Comparison of ENCODE assay signal across 22 cellular contexts in the genomic region with DNA sequence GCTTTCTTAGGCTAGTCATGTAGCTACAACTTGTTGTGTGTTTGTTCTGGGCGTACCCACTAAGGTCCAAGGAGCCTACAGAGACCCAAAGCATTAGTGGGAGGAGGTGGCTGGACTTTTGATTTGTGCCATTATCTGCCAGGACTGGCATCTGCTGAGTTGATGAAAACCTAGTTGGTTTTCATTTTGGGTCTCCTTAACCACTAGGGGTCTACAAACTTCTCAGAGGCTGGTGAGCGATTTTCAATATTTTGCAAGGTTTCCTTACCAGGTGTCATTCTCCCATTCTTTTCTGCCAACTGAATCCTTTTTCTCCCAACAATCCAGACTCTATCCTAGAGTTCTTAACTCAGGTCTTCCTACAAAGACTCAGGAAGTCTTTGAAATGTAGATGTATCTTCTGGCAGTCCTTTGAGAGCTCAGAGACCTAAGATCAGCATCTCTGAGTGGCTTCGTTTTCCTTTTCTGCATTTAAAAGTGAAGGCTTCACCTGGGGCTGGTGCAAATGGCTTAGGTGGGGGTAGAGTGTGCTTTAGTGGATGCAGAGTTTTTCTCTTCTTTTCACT.
A peak's percentile ranks its signal among the peaks of the same experiment; 100 is the strongest.
DNase-seq lines count a peak whose midpoint lies in the region; ATAC-seq and TF ChIP-seq lines count a peak whose summit lies in the region.
"Had no signal": no experiment of that assay in that cellular context is flagged by ENCODE, and none has a peak within 500 bp of the region (broad histone marks: within the 10 kb centered on the region; RNA-seq: fewer than 3 reads in every experiment).

No MANE protein-coding gene starts in this region.

- no peak overlapping the region for H3K27ac ChIP-seq in mesendoderm (ENCODE audit: low read depth, low read length)
- H3K27ac ChIP-seq: neutrophil, psoas muscle, skin epidermis, uterus had no signal

- no CpG with 5 or more reads among the region's 3 CpGs for WGBS in mesendoderm (ENCODE audit: extremely low coverage, insufficient coverage, low lambda C conversion rate)

- no peaks in the 10 kb centered on the region for H3K4me1 ChIP-seq in Loucy (ENCODE audit: insufficient read depth, low read length, poor library complexity, severe bottlenecking)
- no peaks in the 10 kb centered on the region for H3K4me1 ChIP-seq in mesendoderm (ENCODE audit: control insufficient read depth, low read depth, low read length)
- H3K4me1 ChIP-seq: psoas muscle, uterus had no signal

- no peak overlapping the region for H3K23ac ChIP-seq in mesendoderm (ENCODE audit: low read length)

- H3K9me3 ChIP-seq in Loucy (ENCODE audit: insufficient read depth, low read depth, low read length) = no peaks in the 10 kb centered on the region
- H3K9me3 ChIP-seq: neutrophil, psoas muscle, uterus had no signal

- H3K27me3 Mint-ChIP-seq in chondrocyte (ENCODE audit: low read depth) = peaks cover 18% of the 10 kb centered on the region

- no peak overlapping the region for H3K4me3 ChIP-seq in Loucy (ENCODE audit: low read length, poor library complexity, severe bottlenecking)
- no peak overlapping the region for H3K4me3 ChIP-seq in mesendoderm (ENCODE audit: low read length)
- H3K4me3 ChIP-seq: psoas muscle, skin epidermis, uterus had no signal

- no peak overlapping the region for H2BK5ac ChIP-seq in mesendoderm (ENCODE audit: low read length)

- H3K36me3 Mint-ChIP-seq in chondrocyte (ENCODE audit: low read depth) = no peaks in the 10 kb centered on the region
- H3K36me3 Mint-ChIP-seq: activated naive CD4-positive, alpha-beta T cell treated with anti-CD3 and anti-CD28 coated beads, Interleukin-2, amount 50 U/mL, for 72 hours; CD8-positive, alpha-beta T cell; IgD-negative memory B cell; stimulated activated effector memory CD8-positive, alpha-beta T cell treated with anti-CD3 and anti-CD28 coated beads, Interleukin-12 subunit alpha, Interleukin-12 subunit beta, amount 100 ng/mL, for 72 hours had no signal

- no peak overlapping the region for H2BK15ac ChIP-seq in mesendoderm (replicated peaks; ENCODE audit: low read depth)

- H3K79me1 ChIP-seq in mesendoderm (ENCODE audit: low read length) = no peaks in the 10 kb centered on the region

- H3K9me3 Mint-ChIP-seq in chondrocyte (ENCODE audit: low read depth) = no peaks in the 10 kb centered on the region
- H3K9me3 Mint-ChIP-seq: activated naive CD4-positive, alpha-beta T cell treated with anti-CD3 and anti-CD28 coated beads, Interleukin-2, amount 50 U/mL, for 72 hours; CD8-positive, alpha-beta T cell; IgD-negative memory B cell; stimulated activated effector memory CD8-positive, alpha-beta T cell treated with anti-CD3 and anti-CD28 coated beads, Interleukin-12 subunit alpha, Interleukin-12 subunit beta, amount 100 ng/mL, for 72 hours had no signal

- H4K5ac ChIP-seq in mesendoderm (ENCODE audit: low read length) = no peak overlapping the region

- no peak overlapping the region for H2AK5ac ChIP-seq in mesendoderm (ENCODE audit: low read length)

- H3K18ac ChIP-seq in mesendoderm (ENCODE audit: low read length) = no peak overlapping the region

- no peaks in the 10 kb centered on the region for H3K4me1 Mint-ChIP-seq in chondrocyte (ENCODE audit: low read depth)
- H3K4me1 Mint-ChIP-seq: stimulated activated effector memory CD8-positive, alpha-beta T cell treated with anti-CD3 and anti-CD28 coated beads, Interleukin-12 subunit alpha, Interleukin-12 subunit beta, amount 100 ng/mL, for 72 hours had no signal

- H3K79me2 ChIP-seq in Loucy (ENCODE audit: insufficient read depth, low read length) (no peaks in the 10 kb centered on the region), mesendoderm (ENCODE audit: control insufficient read depth, insufficient read depth, low read length) (no peaks in the 10 kb centered on the region)

- H4K20me1 ChIP-seq in Loucy (ENCODE audit: insufficient read depth, low read length, poor library complexity, severe bottlenecking) = no peaks in the 10 kb centered on the region

- TF ChIP-seq CTCF in Loucy (conservative IDR thresholded peaks at IDR 0.05; ENCODE audit: low read length) = peak; percentile 51
- TF ChIP-seq CTCF in chondrocyte (IDR thresholded peaks at IDR 0.05) = peak; percentile 25

- H3K4me2 ChIP-seq in Loucy (ENCODE audit: low read depth, low read length, poor library complexity, severe bottlenecking) (no peak overlapping the region), mesendoderm (ENCODE audit: low read length) (no peak overlapping the region)

- H3K36me3 ChIP-seq in Loucy (ENCODE audit: insufficient read depth, low read length) (no peaks in the 10 kb centered on the region), mesendoderm (ENCODE audit: control insufficient read depth, insufficient read depth, low read length) (no peaks in the 10 kb centered on the region)
- H3K36me3 ChIP-seq: neutrophil, uterus had no signal

- no peaks in the 10 kb centered on the region for H3K9me2 ChIP-seq in Loucy (replicated peaks; ENCODE audit: low read depth, low read length)

- no peak overlapping the region for H2AFZ ChIP-seq in Loucy (ENCODE audit: low read length)

- H3K56ac ChIP-seq in mesendoderm (ENCODE audit: low read length) = no peak overlapping the region

- H4K8ac ChIP-seq in mesendoderm (ENCODE audit: low read depth, low read length) = peak overlapping the region; percentile 39

- no peak overlapping the region for H2BK120ac ChIP-seq in mesendoderm (ENCODE audit: low read depth, low read length)

- H3K27me3 ChIP-seq in Loucy (ENCODE audit: insufficient read depth, low read length, poor library complexity, severe bottlenecking) = no peaks in the 10 kb centered on the region
- no peaks in the 10 kb centered on the region for H3K27me3 ChIP-seq in mesendoderm (ENCODE audit: insufficient read depth, low read length, poor library complexity)
- H3K27me3 ChIP-seq: neutrophil, uterus had no signal

- H3K4ac ChIP-seq in mesendoderm (ENCODE audit: low read depth, low read length) = no peak overlapping the region

- no peaks in the 10 kb centered on the region for H3F3A ChIP-seq in Loucy (ENCODE audit: low read depth)

- H3K9ac ChIP-seq in Loucy (ENCODE audit: low read depth, low read length, poor library complexity, severe bottlenecking) = no peak overlapping the region
- no peak overlapping the region for H3K9ac ChIP-seq in mesendoderm (ENCODE audit: low read length)

- no peak for ATAC-seq in HG03342 (IDR thresholded peaks at IDR 0.05; ENCODE audit: unreplicated experiment)
- ATAC-seq: activated naive CD4-positive, alpha-beta T cell treated with anti-CD3 and anti-CD28 coated beads, Interleukin-2, amount 50 U/mL, for 72 hours; CD8-positive, alpha-beta T cell; psoas muscle had no signal

- DNase-seq in ELF-1 (ENCODE audit: low read depth, low spot score) = peak; percentile 56
- no peak for DNase-seq in chondrocyte (ENCODE audit: low spot score)
- peak; percentile 50 for DNase-seq in mesendoderm
- no peak for DNase-seq in Ammon's horn (ENCODE audit: low spot score)
- no peak for DNase-seq in NCI-H2171 (lab: John Stamatoyannopoulos, UW)
- DNase-seq: activated CD4-positive, alpha-beta T cell treated with anti-CD3 and anti-CD28 coated beads for 48 hours; aorta; CD8-positive, alpha-beta T cell; central memory CD4-positive, alpha-beta T cell; DMS53; MM.1S; NCI-H526 treated with DMSO at 0.1 percent for 48 hours; psoas muscle; stimulated activated CD4-positive, alpha-beta T cell treated with anti-CD3 and anti-CD28 coated beads, Interleukin-1b, Interleukin-23, amount 100 ng/mL, for 48 hours; uterus had no signal

- no peak overlapping the region for H3K27ac Mint-ChIP-seq in chondrocyte (ENCODE audit: unreplicated experiment)
- H3K27ac Mint-ChIP-seq: activated naive CD4-positive, alpha-beta T cell treated with anti-CD3 and anti-CD28 coated beads, Interleukin-2, amount 50 U/mL, for 72 hours; CD8-positive, alpha-beta T cell; IgD-negative memory B cell; stimulated activated effector memory CD8-positive, alpha-beta T cell treated with anti-CD3 and anti-CD28 coated beads, Interleukin-12 subunit alpha, Interleukin-12 subunit beta, amount 100 ng/mL, for 72 hours had no signal

- H3K4me3 Mint-ChIP-seq in chondrocyte (ENCODE audit: unreplicated experiment) = no peak overlapping the region
- H3K4me3 Mint-ChIP-seq: CD8-positive, alpha-beta T cell; stimulated activated effector memory CD8-positive, alpha-beta T cell treated with anti-CD3 and anti-CD28 coated beads, Interleukin-12 subunit alpha, Interleukin-12 subunit beta, amount 100 ng/mL, for 72 hours had no signal

Comparison
In these comparisons a context has a peak if more than half of its experiments do, and no peak if none do; other contexts are left out.
1. DNase-seq: peak in ELF-1 (single experiment) and mesendoderm (single experiment); none in chondrocyte (single experiment), Ammon's horn (single experiment) and NCI-H2171 (single experiment).